Comparison of ENCODE assay signal across 8 cellular contexts in genomic region chr10:71889388-71889987, GRCh38. TPM values are rescaled to one million over a fixed set of nuclear protein-coding genes. Genes with fewer than 3 reads are reported as not detected.
DNase-seq lines count a peak whose midpoint lies in the region; TF ChIP-seq lines count a peak whose summit lies in the region.

No MANE protein-coding gene starts in this region.

- DNase-seq in DMS53 treated with DMSO at 0.1 percent for 48 hours (lab: John Stamatoyannopoulos, UW; ENCODE audit: unreplicated experiment) (peak; percentile 51), nephron progenitor cell (no peak), NCI-H524 treated with DMSO at 0.1 percent for 48 hours (lab: John Stamatoyannopoulos, UW) (no peak), cerebellum (ENCODE audit: low spot score) (no peak), HuH-7.5 (ENCODE audit: low spot score) (no peak)
- DNase-seq in effector memory CD4-positive, alpha-beta T cell, result no peak
- DNase-seq in central memory CD4-positive, alpha-beta T cell, result no peak

- H3K27ac ChIP-seq in OCI-LY1 (ENCODE audit: low read depth, low read length, poor library complexity, severe bottlenecking), result no peak overlapping the region
- no peak overlapping the region for H3K27ac ChIP-seq in effector memory CD4-positive, alpha-beta T cell (ENCODE audit: insufficient read depth, low read length, poor library complexity, severe bottlenecking)

- H3K4me3 ChIP-seq in OCI-LY1 (ENCODE audit: low read depth, low read length, poor library complexity, severe bottlenecking), result peak overlapping the region; percentile 56
- peak overlapping the region; percentile 50 for H3K4me3 ChIP-seq in effector memory CD4-positive, alpha-beta T cell (ENCODE audit: insufficient read depth, low read depth, low read length, poor library complexity, severe bottlenecking)

- peak overlapping the region; percentile 58 for H3K4me2 ChIP-seq in OCI-LY1 (ENCODE audit: low read length)

- peak overlapping the region; percentile 87 for H3K4me3 Mint-ChIP-seq in nephron progenitor cell

- no peaks in the 10 kb centered on the region for H3K9me3 Mint-ChIP-seq in nephron progenitor cell

- peaks cover 35% of the 10 kb centered on the region for H3K4me1 Mint-ChIP-seq in nephron progenitor cell

- H3K36me3 ChIP-seq in OCI-LY1 (ENCODE audit: insufficient read depth, low read length), result no peaks in the 10 kb centered on the region
- no peaks in the 10 kb centered on the region for H3K36me3 ChIP-seq in effector memory CD4-positive, alpha-beta T cell (ENCODE audit: control insufficient read depth, insufficient read depth, low read length)

- H3K9me2 ChIP-seq in OCI-LY1 (ENCODE audit: low read depth, low read length), result no peaks in the 10 kb centered on the region

- H3K79me2 ChIP-seq in OCI-LY1 (ENCODE audit: insufficient read depth, low read length), result no peaks in the 10 kb centered on the region

- no peaks in the 10 kb centered on the region for H4K20me1 ChIP-seq in OCI-LY1 (ENCODE audit: insufficient read depth, low read length)

- H3K27me3 Mint-ChIP-seq in nephron progenitor cell (ENCODE audit: low read depth, poor library complexity), result peaks cover 25% of the 10 kb centered on the region

- TF ChIP-seq CTCF in OCI-LY1 (IDR thresholded peaks at IDR 0.05; ENCODE audit: low read length) (peak; percentile 11; the same call in 1 of the 2 replicates), nephron progenitor cell (IDR thresholded peaks at IDR 0.05) (no peak)

- H2AFZ ChIP-seq in OCI-LY1 (ENCODE audit: low read length), result no peak overlapping the region

- no peaks in the 10 kb centered on the region for H3F3A ChIP-seq in OCI-LY1 (ENCODE audit: insufficient read depth, low read length)

- no peak overlapping the region for H3K27ac Mint-ChIP-seq in nephron progenitor cell

- H3K9ac ChIP-seq in OCI-LY1 (ENCODE audit: low read length), result no peak overlapping the region; the same call in 1 of the 2 replicates

- H3K4me1 ChIP-seq in OCI-LY1 (ENCODE audit: insufficient read depth, low read length, severe bottlenecking), result peaks cover 17% of the 10 kb centered on the region
- H3K4me1 ChIP-seq in effector memory CD4-positive, alpha-beta T cell (ENCODE audit: control insufficient read depth, insufficient read depth, low read length, poor library complexity, severe bottlenecking), result peaks cover 4% of the 10 kb centered on the region

- H3K27me3 ChIP-seq in OCI-LY1 (ENCODE audit: insufficient read depth, low read length), result peaks cover 5% of the 10 kb centered on the region; the same call in 1 of the 2 replicates
- no peaks in the 10 kb centered on the region for H3K27me3 ChIP-seq in effector memory CD4-positive, alpha-beta T cell (replicated peaks; ENCODE audit: control insufficient read depth, insufficient read depth, low read length, poor library complexity, severe bottlenecking)

- H3K36me3 Mint-ChIP-seq in nephron progenitor cell (ENCODE audit: low read depth), result no peaks in the 10 kb centered on the region

- no peaks in the 10 kb centered on the region for H3K9me3 ChIP-seq in OCI-LY1 (ENCODE audit: low read length)
- H3K9me3 ChIP-seq in effector memory CD4-positive, alpha-beta T cell (ENCODE audit: control insufficient read depth, low read length), result no peaks in the 10 kb centered on the region

RNA-seq across cellular contexts. Expression of gene PSAP, which starts 38.4 kb away (rescaled TPM):
- 366 TPM for total RNA-seq in cerebellum
